17 cellular contexts compared by ENCODE assay signal in genomic region chr2:34365937-34366336, GRCh38.
DNase-seq lines count a peak whose midpoint lies in the region; ATAC-seq and TF ChIP-seq lines count a peak whose summit lies in the region.
"Had no signal": no experiment of that assay in that cellular context is flagged by ENCODE, and none has a peak within 500 bp of the region (broad histone marks: within the 10 kb centered on the region; RNA-seq: fewer than 3 reads in every experiment).

No MANE protein-coding gene starts in this region.

- H3K36me3 ChIP-seq in cardiac muscle cell (no peaks in the 10 kb centered on the region), ectodermal cell (ENCODE audit: control insufficient read depth, insufficient read depth, low read length) (no peaks in the 10 kb centered on the region)
- no peaks in the 10 kb centered on the region for H3K36me3 ChIP-seq in naive thymus-derived CD4-positive, alpha-beta T cell (ENCODE audit: control insufficient read depth in 2 of 3, insufficient read depth in 3 of 3, low read length in 3 of 3)
- H3K36me3 ChIP-seq: BLaER1 treated with 17β-estradiol and CSF1 and Interleukin-3, amounts not matched to agents 10 nM and 100 nM; ovary had no signal

- H3K4me3 Mint-ChIP-seq in naive thymus-derived CD4-positive, alpha-beta T cell, result no peak overlapping the region
- H3K4me3 Mint-ChIP-seq: stimulated activated naive B cell treated with anti-CD40 and anti-IgM and Interleukin-4, amounts not matched to agents 10 μg/mL and 1 μg/mL and 100 μg/mL, for 72 hours; T-helper 1 cell treated with Interleukin-12 subunit alpha and Interleukin-12 subunit beta and Interleukin-4 antibody, amounts not matched to agents 30 μg/mL and 1 μg/mL, for 36 hours had no signal

- WGBS in ectodermal cell, 2 experiments, result 2 to 3% methylated on average over 3 of the region's 3 CpGs

- POLR2A ChIA-PET in naive thymus-derived CD4-positive, alpha-beta T cell (lab: Charles Lee), result no interaction called here

- H3K9me3 ChIP-seq in cardiac muscle cell (ENCODE audit: low read depth) (no peaks in the 10 kb centered on the region), ectodermal cell (ENCODE audit: control insufficient read depth, low read length) (no peaks in the 10 kb centered on the region)
- H3K9me3 ChIP-seq in naive thymus-derived CD4-positive, alpha-beta T cell (ENCODE audit: control insufficient read depth in 2 of 3, low read length in 3 of 3), result no peaks in the 10 kb centered on the region
- H3K9me3 ChIP-seq: BLaER1 treated with 17β-estradiol and CSF1 and Interleukin-3, amounts not matched to agents 10 nM and 100 nM; ovary had no signal

- intact Hi-C loops in left ventricle myocardium superior (cut with micrococcal nuclease), result no loop called here
- intact Hi-C loops in naive thymus-derived CD4-positive, alpha-beta T cell (cut with micrococcal nuclease), result no loop called here

- no peak overlapping the region for H3K27ac Mint-ChIP-seq in naive thymus-derived CD4-positive, alpha-beta T cell
- H3K27ac Mint-ChIP-seq: stimulated activated naive B cell treated with anti-CD40 and anti-IgM and Interleukin-4, amounts not matched to agents 10 μg/mL and 1 μg/mL and 100 μg/mL, for 72 hours; T-helper 1 cell treated with Interleukin-12 subunit alpha and Interleukin-12 subunit beta and Interleukin-4 antibody, amounts not matched to agents 30 μg/mL and 1 μg/mL, for 36 hours had no signal

- CTCF ChIA-PET in naive thymus-derived CD4-positive, alpha-beta T cell (lab: Charles Lee), result no interaction called here

- H3K36me3 Mint-ChIP-seq in naive thymus-derived CD4-positive, alpha-beta T cell, result no peaks in the 10 kb centered on the region
- H3K36me3 Mint-ChIP-seq: stimulated activated naive B cell treated with anti-CD40 and anti-IgM and Interleukin-4, amounts not matched to agents 10 μg/mL and 1 μg/mL and 100 μg/mL, for 72 hours had no signal

- H3K27me3 ChIP-seq in cardiac muscle cell, result no peaks in the 10 kb centered on the region
- H3K27me3 ChIP-seq in ectodermal cell (ENCODE audit: control insufficient read depth, insufficient read depth, low read length, poor library complexity, severe bottlenecking), result no peaks in the 10 kb centered on the region
- H3K27me3 ChIP-seq in naive thymus-derived CD4-positive, alpha-beta T cell (ENCODE audit: control insufficient read depth in 2 of 2, insufficient read depth in 2 of 2, low read length in 2 of 2), result no peaks in the 10 kb centered on the region
- H3K27me3 ChIP-seq: BLaER1 treated with 17β-estradiol and CSF1 and Interleukin-3, amounts not matched to agents 10 nM and 100 nM; ovary had no signal

- H3K4me3 ChIP-seq in cardiac muscle cell (no peak overlapping the region), ectodermal cell (ENCODE audit: insufficient read depth, low read depth, low read length) (no peak overlapping the region)
- no peak overlapping the region for H3K4me3 ChIP-seq in naive thymus-derived CD4-positive, alpha-beta T cell (ENCODE audit: low read length)
- H3K4me3 ChIP-seq: BLaER1 treated with 17β-estradiol and CSF1 and Interleukin-3, amounts not matched to agents 10 nM and 100 nM; ovary had no signal

- TF ChIP-seq CTCF in cardiac muscle cell (IDR thresholded peaks at IDR 0.05; ENCODE audit: low read depth, low read length), result no peak

- DNase-seq in cardiac muscle cell (ENCODE audit: low read depth in 1 of 2, low spot score in 1 of 2) (peak in 1 of 2 donors; percentile 80), left ventricle myocardium superior (no peak), left kidney (ENCODE audit: low read depth, low spot score) (peak; percentile 83), HUDEP-2 (lab: John Stamatoyannopoulos, UW; ENCODE audit: unreplicated experiment in 76 of 76) (no peak), RPMI8226 (no peak)
- DNase-seq in naive thymus-derived CD4-positive, alpha-beta T cell, result no peak
- DNase-seq: 8988T; activated CD4-positive, CD25-positive, alpha-beta regulatory T cell; activated CD8-positive, alpha-beta memory T cell treated with anti-CD3 and anti-CD28 coated beads for 24 hours; foreskin melanocyte; KBM-7; ovary; stimulated activated naive B cell treated with anti-CD40 and anti-IgM and Interleukin-4, amounts not matched to agents 10 μg/mL and 1 μg/mL and 100 μg/mL, for 72 hours had no signal

- H3K27me3 Mint-ChIP-seq in naive thymus-derived CD4-positive, alpha-beta T cell, result no peaks in the 10 kb centered on the region
- H3K27me3 Mint-ChIP-seq: stimulated activated naive B cell treated with anti-CD40 and anti-IgM and Interleukin-4, amounts not matched to agents 10 μg/mL and 1 μg/mL and 100 μg/mL, for 72 hours had no signal

- ATAC-seq in left ventricle myocardium superior (no peak), GM18520 (IDR thresholded peaks at IDR 0.05; ENCODE audit: unreplicated experiment) (no peak)
- no peak for ATAC-seq in naive thymus-derived CD4-positive, alpha-beta T cell
- ATAC-seq: stimulated activated naive B cell treated with anti-CD40 and anti-IgM and Interleukin-4, amounts not matched to agents 10 μg/mL and 1 μg/mL and 100 μg/mL, for 72 hours had no signal

- H3K4me1 ChIP-seq in cardiac muscle cell (ENCODE audit: low read depth) (peaks cover 19% of the 10 kb centered on the region), ectodermal cell (ENCODE audit: control insufficient read depth, insufficient read depth, low read length) (peaks cover 17% of the 10 kb centered on the region)
- H3K4me1 ChIP-seq in naive thymus-derived CD4-positive, alpha-beta T cell (ENCODE audit: control insufficient read depth in 2 of 2, insufficient read depth in 2 of 2, low read length in 2 of 2), result no peaks in the 10 kb centered on the region
- H3K4me1 ChIP-seq: BLaER1 treated with 17β-estradiol and CSF1 and Interleukin-3, amounts not matched to agents 10 nM and 100 nM had no signal

- H3K9me3 Mint-ChIP-seq in naive thymus-derived CD4-positive, alpha-beta T cell, result peaks cover 0 to 4% (median 0%) of the 10 kb centered on the region in 11 donors
- H3K9me3 Mint-ChIP-seq: T-helper 1 cell treated with Interleukin-12 subunit alpha and Interleukin-12 subunit beta and Interleukin-4 antibody, amounts not matched to agents 30 μg/mL and 1 μg/mL, for 36 hours had no signal

- H3K27ac ChIP-seq in cardiac muscle cell (peak overlapping the region; percentile 58), ectodermal cell (ENCODE audit: insufficient read depth, low read depth, low read length, poor library complexity, severe bottlenecking) (peak overlapping the region; percentile 74)
- no peak overlapping the region for H3K27ac ChIP-seq in naive thymus-derived CD4-positive, alpha-beta T cell (ENCODE audit: low read depth, low read length)
- H3K27ac ChIP-seq: BLaER1 treated with 17β-estradiol and CSF1 and Interleukin-3, amounts not matched to agents 10 nM and 100 nM; ovary had no signal

- H3K4me1 Mint-ChIP-seq in naive thymus-derived CD4-positive, alpha-beta T cell, result no peaks in the 10 kb centered on the region
- H3K4me1 Mint-ChIP-seq: stimulated activated naive B cell treated with anti-CD40 and anti-IgM and Interleukin-4, amounts not matched to agents 10 μg/mL and 1 μg/mL and 100 μg/mL, for 72 hours had no signal
